Comparison of ENCODE assay signal across 1 cellular context in genomic region chr9:78324682-78325081, GRCh38.
TF ChIP-seq lines count a peak whose summit lies in the region.

No MANE protein-coding gene starts in this region.

TF ChIP-seq in H1, 55 proteins besides CTCF, POLR2A, EP300 and RAD21 (continued from another document):
- TF ChIP-seq EZH2 (IDR thresholded peaks at IDR 0.05; ENCODE audit: low read depth, low read length, severe bottlenecking), result no peak
TF ChIP-seq in H1: peak in this region for 1.
